In genomic region chr6:312704-313485, GRCh38 we compare ENCODE assay signal across 11 cellular contexts. TPM values are rescaled to one million over a fixed set of nuclear protein-coding genes. Genes with fewer than 3 reads are reported as not detected.
DNase-seq lines count a peak whose midpoint lies in the region; ATAC-seq and TF ChIP-seq lines count a peak whose summit lies in the region.
"Had no signal": no experiment of that assay in that cellular context is flagged by ENCODE, and none has a peak within 500 bp of the region (broad histone marks: within the 10 kb centered on the region; RNA-seq: fewer than 3 reads in every experiment).

No MANE protein-coding gene starts in this region.

- H3K27me3 Mint-ChIP-seq in CD14-positive monocyte (ENCODE audit: low read depth in 3 of 3): peaks cover 0 to 3% (median 1%) of the 10 kb centered on the region in 3 donors
- no peaks in the 10 kb centered on the region for H3K27me3 Mint-ChIP-seq in naive thymus-derived CD8-positive, alpha-beta T cell

- H3K4me1 Mint-ChIP-seq in CD14-positive monocyte: peaks cover 78% of the 10 kb centered on the region
- H3K4me1 Mint-ChIP-seq in naive thymus-derived CD8-positive, alpha-beta T cell: peaks cover 15 to 57% (median 32%) of the 10 kb centered on the region in 4 donors
- H3K4me1 Mint-ChIP-seq: neural progenitor cell had no signal

- peak overlapping the region; percentile 83 to 97 (median 92) for H3K27ac Mint-ChIP-seq in CD14-positive monocyte
- H3K27ac Mint-ChIP-seq in naive thymus-derived CD8-positive, alpha-beta T cell: peak overlapping the region in 5 of 10 donors; percentile 4 to 69 (median 46)
- H3K27ac Mint-ChIP-seq: neural progenitor cell had no signal

- H3K27ac ChIP-seq in esophagus squamous epithelium: peak overlapping the region in 3 of 4 donors; percentile 0 to 23 (median 2)
- H3K27ac ChIP-seq: neural progenitor cell had no signal

- POLR2A ChIA-PET in naive thymus-derived CD8-positive, alpha-beta T cell (lab: Charles Lee): interaction anchor here (0.7 kb wide), 2 partner anchors 124 to 317 kb away, joined by 3 read pairs; no protein-coding TSS in a partner anchor

- DNase-seq in CD14-positive monocyte (ENCODE audit: low spot score) (peak; percentile 66), esophagus squamous epithelium (lab: John Stamatoyannopoulos, UW) (no peak), NCI-H1436 treated with DMSO at 0.1 percent for 48 hours (lab: John Stamatoyannopoulos, UW) (no peak), NCI-H1105 (lab: John Stamatoyannopoulos, UW) (no peak)
- DNase-seq in naive thymus-derived CD8-positive, alpha-beta T cell: no peak
- DNase-seq: NCI-H1436, SW 1271 had no signal

- H3K9me3 ChIP-seq in esophagus squamous epithelium: no peaks in the 10 kb centered on the region

- TF ChIP-seq POLR2A in esophagus squamous epithelium (IDR thresholded peaks at IDR 0.05): no peak

- ATAC-seq in HG03571 (IDR thresholded peaks at IDR 0.05; ENCODE audit: unreplicated experiment): peak; percentile 35
- peak; percentile 25 for ATAC-seq in naive thymus-derived CD8-positive, alpha-beta T cell
- no peak for ATAC-seq in HG03439 (IDR thresholded peaks at IDR 0.05; ENCODE audit: unreplicated experiment)
- ATAC-seq in GM18498 (IDR thresholded peaks at IDR 0.05; ENCODE audit: unreplicated experiment): no peak

- peaks cover 4 to 24% (median 7%) of the 10 kb centered on the region in 3 donors for H3K4me1 ChIP-seq in esophagus squamous epithelium
- H3K4me1 ChIP-seq: neural progenitor cell had no signal

- 47 to 64% methylated on average over 3 of the region's 3 CpGs for WGBS in esophagus squamous epithelium, 2 donors

- peaks cover 0 to 15% (median 0%) of the 10 kb centered on the region in 3 donors for H3K36me3 ChIP-seq in esophagus squamous epithelium
- H3K36me3 ChIP-seq: neural progenitor cell had no signal

- TF ChIP-seq CTCF in CD14-positive monocyte (IDR thresholded peaks at IDR 0.05) (no peak), esophagus squamous epithelium (IDR thresholded peaks at IDR 0.05) (no peak)

- no peak overlapping the region for H3K4me3 ChIP-seq in esophagus squamous epithelium
- H3K4me3 ChIP-seq: neural progenitor cell had no signal

- intact Hi-C loops in CD14-positive monocyte (cut with micrococcal nuclease): no loop called here
- intact Hi-C loops in esophagus squamous epithelium (cut with DNase I): no loop called here

- H3K4me3 Mint-ChIP-seq in CD14-positive monocyte: peak overlapping the region in 1 of 2 donors; percentile 69
- peak overlapping the region in 5 of 10 donors; percentile 1 to 38 (median 16) for H3K4me3 Mint-ChIP-seq in naive thymus-derived CD8-positive, alpha-beta T cell
- H3K4me3 Mint-ChIP-seq: neural progenitor cell had no signal

- no peaks in the 10 kb centered on the region for H3K27me3 ChIP-seq in esophagus squamous epithelium
- H3K27me3 ChIP-seq: neural progenitor cell had no signal

- peaks cover 0 to 18% (median 0%) of the 10 kb centered on the region in 7 donors for H3K9me3 Mint-ChIP-seq in CD14-positive monocyte
- peaks cover 0 to 2% (median 0%) of the 10 kb centered on the region in 9 donors for H3K9me3 Mint-ChIP-seq in naive thymus-derived CD8-positive, alpha-beta T cell

- H3K36me3 Mint-ChIP-seq in CD14-positive monocyte: peaks cover 34 to 42% of the 10 kb centered on the region in 2 donors
- H3K36me3 Mint-ChIP-seq in naive thymus-derived CD8-positive, alpha-beta T cell: peaks cover 0 to 36% (median 3%) of the 10 kb centered on the region in 3 donors

RNA-seq across cellular contexts. Expression of gene DUSP22, which starts 20.6 kb away (rescaled TPM):
- 100 to 1,000 TPM; 107 to 117 TPM for polyA plus RNA-seq in CD14-positive monocyte
- 10 to 100 TPM; 34.2 to 54.6 (median 45.2) TPM for total RNA-seq in esophagus squamous epithelium
- 10 to 100 TPM; 40.5 to 46.0 TPM for total RNA-seq in naive thymus-derived CD8-positive, alpha-beta T cell
- polyA plus RNA-seq in naive thymus-derived CD8-positive, alpha-beta T cell: 10 to 100 TPM; 40.1 to 45.8 (median 43.0) TPM

Comparison
In these comparisons a context has a peak if more than half of its experiments do, and no peak if none do; other contexts are left out.
1. ATAC-seq: peak in HG03571 (single experiment) and naive thymus-derived CD8-positive, alpha-beta T cell (2 of 2); none in HG03439 (single experiment) and GM18498 (single experiment).